Comparison of ENCODE assay signal across 26 cellular contexts in genomic region chr11:27255447-27255828, GRCh38.
A peak's percentile ranks its signal among the peaks of the same experiment; 100 is the strongest.
DNase-seq lines count a peak whose midpoint lies in the region; ATAC-seq, FAIRE-seq and TF ChIP-seq lines count a peak whose summit lies in the region.
"Had no signal": no experiment of that assay in that cellular context is flagged by ENCODE, and none has a peak within 500 bp of the region (broad histone marks: within the 10 kb centered on the region; RNA-seq: fewer than 3 reads in every experiment).

No MANE protein-coding gene starts in this region.

- peaks cover 3% of the 10 kb centered on the region for H3K27me3 Mint-ChIP-seq in HFFc6 (ENCODE audit: insufficient read depth)
- H3K27me3 Mint-ChIP-seq: progenitor cell of endocrine pancreas had no signal

- CTCF ChIA-PET in AG04449 (lab: Yijun Ruan, JAX): interaction anchor here (1.9 to 2.8 kb wide), 2 partner anchors 12 to 41 kb away, joined by 7 to 11 read pairs; no protein-coding TSS in a partner anchor
- CTCF ChIA-PET in K562 (lab: Yijun Ruan, JAX; ENCODE audit: low intra/inter-chr PET ratio): no interaction called here

- no peaks in the 10 kb centered on the region; the same call in 1 of the 2 replicates for H3K9me3 Mint-ChIP-seq in HFFc6
- H3K9me3 Mint-ChIP-seq: activated T-helper 2 cell treated with anti-CD3 and anti-CD28 coated beads, Interferon-gamma antibody, Interleukin-2, Interleukin-4, amounts not matched to agents 10 μg/mL and 5 μg/mL and 100 μg/mL, durations not matched to agents 14 hours and 24 hours and 36 hours; memory B cell; stimulated activated naive CD8-positive, alpha-beta T cell treated with anti-CD3 and anti-CD28 coated beads, Interleukin-15, Interleukin-2, amounts not matched to agents 100 ng/mL and 50 ng/mL, for 24 hours had no signal

- peak; percentile 95 for DNase-seq in AG04449 (ENCODE audit: low read depth, low spot score)
- DNase-seq in HFFc6: peak; percentile 45
- DNase-seq in K562 (ENCODE audit: extremely low read depth in 1 of 4, low spot score in 3 of 4): no peak
- peak; percentile 32 to 66 for DNase-seq in foreskin fibroblast
- no peak for DNase-seq in SKM-1 treated with dmso at 0.1 percent for 144 hours (lab: John Stamatoyannopoulos, UW; ENCODE audit: unreplicated experiment)
- DNase-seq in effector memory CD4-positive, alpha-beta T cell: no peak
- no peak for DNase-seq in left lung
- DNase-seq: 8988T; activated CD4-positive, alpha-beta T cell treated with anti-CD3 and anti-CD28 coated beads for 48 hours; CD4-positive, CD25-positive, alpha-beta regulatory T cell; gastrocnemius medialis; KBM-7; kidney; naive thymus-derived CD8-positive, alpha-beta T cell; NCI-H1048; NCI-H526; stimulated activated CD4-positive, alpha-beta T cell treated with anti-CD3 and anti-CD28 coated beads, Interleukin-2, amount 100 ng/mL, for 48 hours; SW 1271; upper lobe of right lung had no signal

- H3K4me2 ChIP-seq in K562 (ENCODE audit: insufficient read depth, low read length): no peak overlapping the region

- intact Hi-C loops in K562 (cut with micrococcal nuclease): no loop called here
- intact Hi-C loops in left lung (cut with DNase I): no loop called here

- no TSS peak for BruUV-seq in K562 (replicated peaks; lab: Mats Ljungman, UMichigan)

- H3K4me3 ChIP-seq in AG04449 (ENCODE audit: low read depth, low read length) (no peak overlapping the region), K562 (no peak overlapping the region), foreskin fibroblast (ENCODE audit: low read depth in 1 of 2, low read length in 2 of 2) (no peak overlapping the region), left lung (no peak overlapping the region)
- H3K4me3 ChIP-seq in effector memory CD4-positive, alpha-beta T cell (ENCODE audit: insufficient read depth, low read depth, low read length, poor library complexity, severe bottlenecking): no peak overlapping the region
- H3K4me3 ChIP-seq: gastrocnemius medialis, upper lobe of right lung had no signal

- POLR2A ChIA-PET in AG04449 (lab: Yijun Ruan, JAX): no interaction called here
- POLR2A ChIA-PET in K562 (lab: Yijun Ruan, JAX): no interaction called here

- H3K36me3 ChIP-seq in K562 (ENCODE audit: control insufficient read depth, insufficient read depth, low read length): no peaks in the 10 kb centered on the region
- H3K36me3 ChIP-seq in effector memory CD4-positive, alpha-beta T cell (ENCODE audit: control insufficient read depth, insufficient read depth, low read length): no peaks in the 10 kb centered on the region
- H3K36me3 ChIP-seq in left lung: no peaks in the 10 kb centered on the region
- H3K36me3 ChIP-seq: gastrocnemius medialis, upper lobe of right lung had no signal

- peak overlapping the region; percentile 69 for H3K27ac Mint-ChIP-seq in HFFc6
- H3K27ac Mint-ChIP-seq: activated T-helper 2 cell treated with anti-CD3 and anti-CD28 coated beads, Interferon-gamma antibody, Interleukin-2, Interleukin-4, amounts not matched to agents 10 μg/mL and 5 μg/mL and 100 μg/mL, durations not matched to agents 14 hours and 24 hours and 36 hours; CD4-positive, CD25-positive, alpha-beta regulatory T cell; memory B cell; naive thymus-derived CD8-positive, alpha-beta T cell; progenitor cell of endocrine pancreas; stimulated activated naive CD8-positive, alpha-beta T cell treated with anti-CD3 and anti-CD28 coated beads, Interleukin-15, Interleukin-2, amounts not matched to agents 100 ng/mL and 50 ng/mL, for 24 hours had no signal

- H3K36me3 Mint-ChIP-seq in HFFc6 (ENCODE audit: low read depth): no peaks in the 10 kb centered on the region
- H3K36me3 Mint-ChIP-seq: CD4-positive, CD25-positive, alpha-beta regulatory T cell; memory B cell; naive thymus-derived CD8-positive, alpha-beta T cell had no signal

- ATAC-seq in K562: no peak
- ATAC-seq in HG03520 (IDR thresholded peaks at IDR 0.05; ENCODE audit: unreplicated experiment): no peak
- ATAC-seq in left lung: no peak
- ATAC-seq: gastrocnemius medialis; HCT116; naive thymus-derived CD8-positive, alpha-beta T cell; upper lobe of right lung had no signal

- TF ChIP-seq POLR2A in K562 (conservative IDR thresholded peaks at IDR 0.05): no peak

- FAIRE-seq in K562 (lab: Jason Lieb, UNC): no peak
- FAIRE-seq: kidney, TTC549 had no signal

- peaks cover 20% of the 10 kb centered on the region for H3K4me1 Mint-ChIP-seq in HFFc6 (ENCODE audit: low read depth)
- H3K4me1 Mint-ChIP-seq: CD4-positive, CD25-positive, alpha-beta regulatory T cell; memory B cell; naive thymus-derived CD8-positive, alpha-beta T cell had no signal

- H3K9me3 ChIP-seq in K562 (replicated peaks; ENCODE audit: control insufficient read depth, insufficient read depth, low read depth, low read length) (no peaks in the 10 kb centered on the region), left lung (no peaks in the 10 kb centered on the region)
- H3K9me3 ChIP-seq in effector memory CD4-positive, alpha-beta T cell (ENCODE audit: control insufficient read depth, low read length): no peaks in the 10 kb centered on the region
- H3K9me3 ChIP-seq: gastrocnemius medialis, upper lobe of right lung had no signal

- in situ Hi-C loops in K562 (cut with MboI): loop anchor here (10.0 kb wide), 1 partner anchor 71 kb away; no protein-coding TSS in a partner anchor

- no peak overlapping the region for H2AFZ ChIP-seq in K562 (ENCODE audit: low read depth, low read length)

- TF ChIP-seq CTCF in AG04449 (IDR thresholded peaks at IDR 0.05; ENCODE audit: insufficient read depth, low read length, missing control alignments) (no peak), HFFc6 (IDR thresholded peaks at IDR 0.05) (no peak), K562 (IDR thresholded peaks at IDR 0.05 in 2 of 3, conservative IDR thresholded peaks at IDR 0.05 in 1 of 3; ENCODE audit: insufficient read depth in 2 of 3, low read depth in 1 of 3, low read length in 3 of 3) (no peak), foreskin fibroblast (IDR thresholded peaks at IDR 0.05; ENCODE audit: low read depth, low read length) (no peak), left lung (IDR thresholded peaks at IDR 0.05) (no peak)

- H3K79me2 ChIP-seq in K562 (ENCODE audit: control insufficient read depth, insufficient read depth, low read length): no peaks in the 10 kb centered on the region

- H4K20me1 ChIP-seq in K562 (replicated peaks; ENCODE audit: control insufficient read depth, insufficient read depth, low read length): no peaks in the 10 kb centered on the region

- H3K27me3 ChIP-seq in K562 (ENCODE audit: control insufficient read depth in 2 of 2, insufficient read depth in 2 of 2, low read length in 2 of 2): peaks cover 0 to 2% of the 10 kb centered on the region in 2 experiments; a peak in 4 of 5 replicates
- no peaks in the 10 kb centered on the region for H3K27me3 ChIP-seq in effector memory CD4-positive, alpha-beta T cell (replicated peaks; ENCODE audit: control insufficient read depth, insufficient read depth, low read length, poor library complexity, severe bottlenecking)
- H3K27me3 ChIP-seq in left lung: no peaks in the 10 kb centered on the region
- H3K27me3 ChIP-seq: gastrocnemius medialis, upper lobe of right lung had no signal

- no peak overlapping the region for H3K9ac ChIP-seq in K562 (ENCODE audit: insufficient read depth in 1 of 2, low read depth in 2 of 2, low read length in 2 of 2)

- H3K4me3 Mint-ChIP-seq in HFFc6: no peak overlapping the region
- H3K4me3 Mint-ChIP-seq: CD4-positive, CD25-positive, alpha-beta regulatory T cell; memory B cell; naive thymus-derived CD8-positive, alpha-beta T cell; stimulated activated naive CD8-positive, alpha-beta T cell treated with anti-CD3 and anti-CD28 coated beads, Interleukin-15, Interleukin-2, amounts not matched to agents 100 ng/mL and 50 ng/mL, for 24 hours had no signal

- H3K9me1 ChIP-seq in K562 (ENCODE audit: control insufficient read depth, insufficient read depth, low read length): no peaks in the 10 kb centered on the region

- H3K27ac ChIP-seq in K562 (ENCODE audit: extremely low read depth, low read depth, low read length) (no peak overlapping the region), left lung (no peak overlapping the region)
- no peak overlapping the region for H3K27ac ChIP-seq in effector memory CD4-positive, alpha-beta T cell (ENCODE audit: insufficient read depth, low read length, poor library complexity, severe bottlenecking)
- H3K27ac ChIP-seq: gastrocnemius medialis, upper lobe of right lung had no signal

- TF ChIP-seq RAD21 in K562 (CRISPR knock-in tag; conservative IDR thresholded peaks at IDR 0.05 in 1 of 2, IDR thresholded peaks at IDR 0.05 in 1 of 2): no peak

- no peak for TF ChIP-seq EP300 in K562 (IDR thresholded peaks at IDR 0.05; ENCODE audit: low read length)

- H3K4me1 ChIP-seq in K562 (replicated peaks in 1 of 2; ENCODE audit: control insufficient read depth in 2 of 2, insufficient read depth in 2 of 2, low read length in 2 of 2) (no peaks in the 10 kb centered on the region), left lung (no peaks in the 10 kb centered on the region)
- H3K4me1 ChIP-seq in effector memory CD4-positive, alpha-beta T cell (ENCODE audit: control insufficient read depth, insufficient read depth, low read length, poor library complexity, severe bottlenecking): no peaks in the 10 kb centered on the region
- H3K4me1 ChIP-seq: gastrocnemius medialis, upper lobe of right lung had no signal

TF ChIP-seq in K562, 482 proteins besides CTCF, POLR2A, EP300 and RAD21:
- TF ChIP-seq TAL1 (IDR thresholded peaks at IDR 0.05) (no peak), ZNF431 (CRISPR knock-in tag; IDR thresholded peaks at IDR 0.05) (0 out of 2 replicates have a peak, but pooled peaks have one; percentile 45)

Comparison
In these comparisons a context has a peak if more than half of its experiments do, and no peak if none do; other contexts are left out.
1. DNase-seq: peak in AG04449 (single experiment), HFFc6 (single experiment) and foreskin fibroblast (2 of 2); none in K562 (0 of 4), SKM-1 treated with dmso at 0.1 percent for 144 hours (single experiment), effector memory CD4-positive, alpha-beta T cell (0 of 3) and left lung (0 of 2).